14 cellular contexts compared by ENCODE assay signal in the genomic region with DNA sequence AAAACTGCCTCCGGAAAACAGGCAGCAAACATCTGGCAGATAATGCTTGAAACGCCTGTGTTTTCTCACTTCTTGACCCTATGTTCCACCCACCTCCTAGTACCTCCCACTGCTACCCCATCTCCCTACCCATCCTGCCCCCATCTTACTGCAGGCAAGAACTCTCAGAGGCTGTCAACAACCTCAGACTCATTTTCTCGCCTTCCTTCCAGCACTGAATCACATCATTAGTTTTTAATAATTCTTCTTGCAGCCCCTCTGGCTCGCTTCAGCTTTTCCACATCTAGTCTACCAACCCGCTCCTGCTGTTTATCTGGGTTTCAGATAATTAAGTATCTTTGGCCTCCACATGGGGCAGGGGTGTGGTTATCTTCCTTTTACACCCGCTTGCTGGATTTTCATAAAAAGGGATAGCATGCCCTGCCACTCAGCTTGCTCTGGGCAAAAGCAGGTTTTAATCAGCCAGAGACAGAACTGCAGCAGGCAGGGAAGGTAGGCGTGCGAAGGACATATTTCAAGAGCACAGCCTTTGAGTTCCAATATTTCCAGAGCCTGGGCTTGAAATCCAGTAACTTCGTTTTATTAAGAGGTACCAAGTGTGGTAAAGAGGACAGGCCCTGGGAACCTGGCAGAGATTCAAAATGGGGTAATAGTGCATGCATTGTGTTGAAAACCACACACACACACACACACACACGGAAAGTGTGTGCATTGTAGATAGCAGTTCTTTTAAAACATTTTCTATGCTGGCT.
DNase-seq lines count a peak whose midpoint lies in the region; ATAC-seq and TF ChIP-seq lines count a peak whose summit lies in the region.
"Had no signal": no experiment of that assay in that cellular context is flagged by ENCODE, and none has a peak within 500 bp of the region (broad histone marks: within the 10 kb centered on the region; RNA-seq: fewer than 3 reads in every experiment).

No MANE protein-coding gene starts in this region.

- no peaks in the 10 kb centered on the region for H3K27me3 ChIP-seq in upper lobe of left lung

- no peak overlapping the region for H3K4me3 ChIP-seq in upper lobe of left lung
- H3K4me3 ChIP-seq: HAP-1 had no signal

- intact Hi-C loops in activated CD8-positive, alpha-beta T cell treated with anti-CD3 and anti-CD28 coated beads for 36 hours (cut with micrococcal nuclease), result no loop called here

- H3K36me3 Mint-ChIP-seq in activated CD8-positive, alpha-beta T cell treated with anti-CD3 and anti-CD28 coated beads, Interleukin-2, amount 10 ng/mL, durations not matched to agents 7 days and 5 days (ENCODE audit: low read depth), result no peaks in the 10 kb centered on the region
- H3K36me3 Mint-ChIP-seq in activated CD8-positive, alpha-beta T cell treated with anti-CD3 and anti-CD28 coated beads for 36 hours (ENCODE audit: low read depth), result no peaks in the 10 kb centered on the region

- TF ChIP-seq EP300 in upper lobe of left lung (IDR thresholded peaks at IDR 0.05), result no peak

- no peaks in the 10 kb centered on the region for H3K36me3 ChIP-seq in upper lobe of left lung
- H3K36me3 ChIP-seq: HAP-1 had no signal

- ATAC-seq in activated CD8-positive, alpha-beta T cell treated with anti-CD3 and anti-CD28 coated beads, Interleukin-2, amount 10 ng/mL, durations not matched to agents 7 days and 5 days, result no peak
- no peak for ATAC-seq in activated CD8-positive, alpha-beta T cell treated with anti-CD3 and anti-CD28 coated beads for 36 hours
- ATAC-seq in upper lobe of left lung (ENCODE audit: low FRiP score in 2 of 2) (no peak), HG03378 (IDR thresholded peaks at IDR 0.05; ENCODE audit: unreplicated experiment) (no peak)
- ATAC-seq: naive thymus-derived CD4-positive, alpha-beta T cell had no signal

- no peaks in the 10 kb centered on the region for H3K9me3 Mint-ChIP-seq in activated CD8-positive, alpha-beta T cell treated with anti-CD3 and anti-CD28 coated beads, Interleukin-2, amount 10 ng/mL, durations not matched to agents 7 days and 5 days (ENCODE audit: insufficient read depth)
- H3K9me3 Mint-ChIP-seq in activated CD8-positive, alpha-beta T cell treated with anti-CD3 and anti-CD28 coated beads for 36 hours, result no peaks in the 10 kb centered on the region
- H3K9me3 Mint-ChIP-seq: naive thymus-derived CD4-positive, alpha-beta T cell had no signal

- peak; percentile 73 for TF ChIP-seq POLR2A in erythroblast (IDR thresholded peaks at IDR 0.05; ENCODE audit: low read length)
- TF ChIP-seq POLR2A in upper lobe of left lung (IDR thresholded peaks at IDR 0.05), result no peak

- peak overlapping the region in 3 of 4 donors; percentile 1 to 30 (median 24) for H3K27ac ChIP-seq in upper lobe of left lung

- H3K9me3 ChIP-seq in upper lobe of left lung, result no peaks in the 10 kb centered on the region
- H3K9me3 ChIP-seq: HAP-1 had no signal

- peak overlapping the region; percentile 53 for H3K27ac Mint-ChIP-seq in activated CD8-positive, alpha-beta T cell treated with anti-CD3 and anti-CD28 coated beads, Interleukin-2, amount 10 ng/mL, durations not matched to agents 7 days and 5 days
- no peak overlapping the region for H3K27ac Mint-ChIP-seq in activated CD8-positive, alpha-beta T cell treated with anti-CD3 and anti-CD28 coated beads for 36 hours

- TF ChIP-seq CTCF in activated CD8-positive, alpha-beta T cell treated with anti-CD3 and anti-CD28 coated beads for 36 hours (IDR thresholded peaks at IDR 0.05), result no peak
- TF ChIP-seq CTCF in upper lobe of left lung (IDR thresholded peaks at IDR 0.05), result no peak

- CTCF ChIA-PET in activated CD8-positive, alpha-beta T cell treated with anti-CD3 and anti-CD28 coated beads, Interleukin-2, amount 10 ng/mL, durations not matched to agents 7 days and 5 days (lab: Charles Lee), result no interaction called here
- CTCF ChIA-PET in activated CD8-positive, alpha-beta T cell treated with anti-CD3 and anti-CD28 coated beads for 36 hours (lab: Charles Lee), result no interaction called here

- no peaks in the 10 kb centered on the region for H3K27me3 Mint-ChIP-seq in activated CD8-positive, alpha-beta T cell treated with anti-CD3 and anti-CD28 coated beads, Interleukin-2, amount 10 ng/mL, durations not matched to agents 7 days and 5 days (ENCODE audit: low read depth)
- H3K27me3 Mint-ChIP-seq in activated CD8-positive, alpha-beta T cell treated with anti-CD3 and anti-CD28 coated beads for 36 hours, result no peaks in the 10 kb centered on the region
- H3K27me3 Mint-ChIP-seq: naive thymus-derived CD4-positive, alpha-beta T cell had no signal

- no peak for DNase-seq in activated CD8-positive, alpha-beta T cell treated with anti-CD3 and anti-CD28 coated beads, Interleukin-2, amount 10 ng/mL, durations not matched to agents 7 days and 5 days
- DNase-seq in activated CD8-positive, alpha-beta T cell treated with anti-CD3 and anti-CD28 coated beads for 36 hours, result no peak
- DNase-seq in erythroblast (lab: John Stamatoyannopoulos, UW) (peak; percentile 96 to 99), medulla oblongata (ENCODE audit: extremely low spot score) (peak; percentile 53), upper lobe of left lung (no peak), NCI-H1092 (lab: John Stamatoyannopoulos, UW) (no peak), NCI-H748 (lab: John Stamatoyannopoulos, UW; ENCODE audit: unreplicated experiment) (no peak)
- DNase-seq: 8988T; activated CD4-positive, CD25-positive, alpha-beta regulatory T cell treated with anti-CD3 and anti-CD28 coated beads, Interleukin-2, amount 50 U/mL, for 72 hours; activated gamma-delta T cell treated with Interleukin-2 at 50 U/mL for 16 hours; cortex of kidney; naive thymus-derived CD4-positive, alpha-beta T cell had no signal

- POLR2A ChIA-PET in activated CD8-positive, alpha-beta T cell treated with anti-CD3 and anti-CD28 coated beads, Interleukin-2, amount 10 ng/mL, durations not matched to agents 7 days and 5 days (lab: Charles Lee), result no interaction called here
- POLR2A ChIA-PET in activated CD8-positive, alpha-beta T cell treated with anti-CD3 and anti-CD28 coated beads for 36 hours (lab: Charles Lee), result no interaction called here

- peaks cover 42 to 52% (median 48%) of the 10 kb centered on the region in 4 donors for H3K4me1 ChIP-seq in upper lobe of left lung
- H3K4me1 ChIP-seq: HAP-1 had no signal

- H3K4me1 Mint-ChIP-seq in activated CD8-positive, alpha-beta T cell treated with anti-CD3 and anti-CD28 coated beads, Interleukin-2, amount 10 ng/mL, durations not matched to agents 7 days and 5 days (ENCODE audit: low read depth), result peaks cover 19% of the 10 kb centered on the region
- peaks cover 18% of the 10 kb centered on the region for H3K4me1 Mint-ChIP-seq in activated CD8-positive, alpha-beta T cell treated with anti-CD3 and anti-CD28 coated beads for 36 hours (ENCODE audit: low read depth)

- no peak overlapping the region for H3K4me3 Mint-ChIP-seq in activated CD8-positive, alpha-beta T cell treated with anti-CD3 and anti-CD28 coated beads, Interleukin-2, amount 10 ng/mL, durations not matched to agents 7 days and 5 days
- H3K4me3 Mint-ChIP-seq in activated CD8-positive, alpha-beta T cell treated with anti-CD3 and anti-CD28 coated beads for 36 hours, result no peak overlapping the region
- H3K4me3 Mint-ChIP-seq: naive thymus-derived CD4-positive, alpha-beta T cell had no signal

- WGBS in upper lobe of left lung, 2 donors, result 51 to 67% methylated on average over 10 of the region's 10 CpGs

Comparison
In these comparisons a context has a peak if more than half of its experiments do, and no peak if none do; other contexts are left out.
1. DNase-seq: peak in erythroblast (2 of 2) and medulla oblongata (single experiment); none in activated CD8-positive, alpha-beta T cell treated with anti-CD3 and anti-CD28 coated beads, Interleukin-2, amount 10 ng/mL, durations not matched to agents 7 days and 5 days (single experiment), activated CD8-positive, alpha-beta T cell treated with anti-CD3 and anti-CD28 coated beads for 36 hours (single experiment), upper lobe of left lung (0 of 2), NCI-H1092 (single experiment) and NCI-H748 (single experiment).